9 cellular contexts compared by ENCODE assay signal in genomic region chr11:131201674-131202073, GRCh38.
"Had no signal": no experiment of that assay in that cellular context is flagged by ENCODE, and none has a peak within 500 bp of the region (broad histone marks: within the 10 kb centered on the region; RNA-seq: fewer than 3 reads in every experiment).

No MANE protein-coding gene starts in this region.

- H3K4me3 ChIP-seq: GM23248, GM23338, HAP-1 had no signal

- ATAC-seq: GM23338, HCT116 had no signal

- H3K9me3 Mint-ChIP-seq: GM23338, H9, HFFc6 had no signal

- H3K9me3 ChIP-seq: HAP-1 had no signal

- H3K36me3 ChIP-seq: HAP-1 had no signal

- H3K27ac ChIP-seq: GM23248 had no signal

- DNase-seq: GM23248, GOT3, H7, H9, HCEC 1CT, HFFc6 had no signal

- H3K27ac Mint-ChIP-seq: GM23338, H9, HFFc6 had no signal

- H3K4me3 Mint-ChIP-seq: GM23338, H9, HFFc6 had no signal

- H3K4me2 ChIP-seq: GM23338 had no signal

- H3K9ac ChIP-seq: GM23248 had no signal

- H3K4me1 ChIP-seq: HAP-1 had no signal

- H2AFZ ChIP-seq: GM23248, GM23338 had no signal
